In genomic region chr6:31328355-31328960, GRCh38 we compare ENCODE assay signal across 17 cellular contexts. TPM values are rescaled to one million over a fixed set of nuclear protein-coding genes. Genes with fewer than 3 reads are reported as not detected.
DNase-seq lines count a peak whose midpoint lies in the region; FAIRE-seq and TF ChIP-seq lines count a peak whose summit lies in the region.
"Had no signal": no experiment of that assay in that cellular context is flagged by ENCODE, and none has a peak within 500 bp of the region (broad histone marks: within the 10 kb centered on the region; RNA-seq: fewer than 3 reads in every experiment).

No MANE protein-coding gene starts in this region.

- intact Hi-C loops in activated naive CD4-positive, alpha-beta T cell treated with anti-CD3 and anti-CD28 coated beads for 36 hours (cut with micrococcal nuclease), result no loop called here
- intact Hi-C loops in dorsolateral prefrontal cortex (cut with DNase I), result no loop called here

- H3K79me2 ChIP-seq in H1 (ENCODE audit: control insufficient read depth in 1 of 2, insufficient read depth in 2 of 2, low read length in 2 of 2), result no peaks in the 10 kb centered on the region

- peaks cover 19% of the 10 kb centered on the region for H3K9me3 Mint-ChIP-seq in activated naive CD4-positive, alpha-beta T cell treated with anti-CD3 and anti-CD28 coated beads for 36 hours
- H3K9me3 Mint-ChIP-seq in nephron progenitor cell, result peaks cover 48% of the 10 kb centered on the region

- peak overlapping the region; percentile 87 for H3K27ac Mint-ChIP-seq in activated naive CD4-positive, alpha-beta T cell treated with anti-CD3 and anti-CD28 coated beads for 36 hours
- peak overlapping the region; percentile 61 for H3K27ac Mint-ChIP-seq in nephron progenitor cell

- no peak for TF ChIP-seq RAD21 in H1 (IDR thresholded peaks at IDR 0.05 in 1 of 2, conservative IDR thresholded peaks at IDR 0.05 in 1 of 2; ENCODE audit: low read depth in 2 of 2, low read length in 2 of 2)

- no peak overlapping the region for H3K56ac ChIP-seq in H1 (replicated peaks; ENCODE audit: insufficient read length, low read depth, low read length)

- no peaks in the 10 kb centered on the region for H3K27me3 ChIP-seq in H1 (replicated peaks in 1 of 4; ENCODE audit: control insufficient read depth in 3 of 4, extremely low read depth in 1 of 4, insufficient read depth in 3 of 4, low read length in 3 of 4)
- H3K27me3 ChIP-seq in dorsolateral prefrontal cortex, result no peaks in the 10 kb centered on the region
- H3K27me3 ChIP-seq: SJCRH30 had no signal

- H3K18ac ChIP-seq in H1 (ENCODE audit: extremely low read depth, low read length), result no peak overlapping the region

- H4K20me1 ChIP-seq in H1 (replicated peaks in 1 of 2; ENCODE audit: control insufficient read depth in 1 of 2, insufficient read depth in 2 of 2, low read length in 2 of 2), result no peaks in the 10 kb centered on the region

- H4K5ac ChIP-seq in H1 (ENCODE audit: insufficient read length, low read depth, low read length), result no peak overlapping the region

- no peak overlapping the region for H3K4me2 ChIP-seq in H1 (ENCODE audit: insufficient read depth in 1 of 2, low read depth in 2 of 2, low read length in 2 of 2)

- H3K23ac ChIP-seq in H1 (ENCODE audit: insufficient read length), result no peak overlapping the region

- no peak overlapping the region for H2BK120ac ChIP-seq in H1 (replicated peaks; ENCODE audit: low read depth, low read length)

- no peak overlapping the region for H3K27ac ChIP-seq in HEK293 (ENCODE audit: extremely low read depth, low read depth, low read length)
- no peak overlapping the region for H3K27ac ChIP-seq in H1 (ENCODE audit: low read depth, low read length)
- H3K27ac ChIP-seq in dorsolateral prefrontal cortex, result no peak overlapping the region
- H3K27ac ChIP-seq: C4-2B, SJCRH30 had no signal

- H3K4me1 ChIP-seq in HEK293 (ENCODE audit: control insufficient read depth, insufficient read depth, low read length), result no peaks in the 10 kb centered on the region
- no peaks in the 10 kb centered on the region for H3K4me1 ChIP-seq in H1 (replicated peaks in 1 of 4; ENCODE audit: control insufficient read depth in 3 of 4, insufficient read depth in 4 of 4, low read length in 3 of 4)
- H3K4me1 ChIP-seq: SJCRH30 had no signal

- CTCF ChIA-PET in activated naive CD4-positive, alpha-beta T cell treated with anti-CD3 and anti-CD28 coated beads for 36 hours (lab: Charles Lee), result no interaction called here
- CTCF ChIA-PET in HEK293 (lab: Yijun Ruan, JAX), result interaction anchor here (0.9 to 2.0 kb wide), 3 partner anchors 38 to 113 kb away, joined by 3 to 8 read pairs (median 5); no protein-coding TSS in a partner anchor
- CTCF ChIA-PET in H1 (lab: Charles Lee; ENCODE audit: partially characterized antibody), result interaction anchor here (0.6 kb wide), 1 partner anchor 139 kb away, joined by 3 read pairs; no protein-coding TSS in a partner anchor

- POLR2A ChIA-PET in HEK293 (lab: Yijun Ruan, JAX) (no interaction called here), H1 (lab: Charles Lee; ENCODE audit: partially characterized antibody) (no interaction called here)

- peaks cover 14% of the 10 kb centered on the region for H3K4me1 Mint-ChIP-seq in activated naive CD4-positive, alpha-beta T cell treated with anti-CD3 and anti-CD28 coated beads for 36 hours (ENCODE audit: low read depth)
- no peaks in the 10 kb centered on the region for H3K4me1 Mint-ChIP-seq in nephron progenitor cell

- peaks cover 2% of the 10 kb centered on the region for H3K27me3 Mint-ChIP-seq in activated naive CD4-positive, alpha-beta T cell treated with anti-CD3 and anti-CD28 coated beads for 36 hours (ENCODE audit: low read depth)
- H3K27me3 Mint-ChIP-seq in nephron progenitor cell (ENCODE audit: low read depth, poor library complexity), result peaks cover 12% of the 10 kb centered on the region

- H3K4me3 ChIP-seq in HEK293 (ENCODE audit: low read depth, low read length), result no peak overlapping the region
- H3K4me3 ChIP-seq in H1 (ENCODE audit: extremely low read depth in 1 of 4, insufficient read depth in 2 of 4, low read depth in 3 of 4, low read length in 4 of 4), result no peak overlapping the region
- no peak overlapping the region for H3K4me3 ChIP-seq in dorsolateral prefrontal cortex
- H3K4me3 ChIP-seq: SJCRH30 had no signal

- TF ChIP-seq CTCF in HEK293 (tag by site-specific recombination; IDR thresholded peaks at IDR 0.05) (no peak), H1 (IDR thresholded peaks at IDR 0.05; ENCODE audit: control extremely low read depth in 1 of 3, insufficient read depth in 1 of 3, low read depth in 1 of 3, low read length in 3 of 3) (no peak), nephron progenitor cell (IDR thresholded peaks at IDR 0.05) (no peak), dorsolateral prefrontal cortex (IDR thresholded peaks at IDR 0.05 in 54 of 56, conservative IDR thresholded peaks at IDR 0.05 in 2 of 56; ENCODE audit: low read depth in 1 of 56, partially characterized antibody in 56 of 56) (no peak)

- no peak overlapping the region for H3K4me3 Mint-ChIP-seq in activated naive CD4-positive, alpha-beta T cell treated with anti-CD3 and anti-CD28 coated beads for 36 hours
- H3K4me3 Mint-ChIP-seq in nephron progenitor cell, result no peak overlapping the region

- H3K4ac ChIP-seq in H1 (replicated peaks; ENCODE audit: insufficient read length, low read depth, low read length), result no peak overlapping the region

- WGBS in H1 (ENCODE audit: extremely low coverage in 1 of 2, insufficient coverage in 1 of 2, insufficient read length in 1 of 2, insufficient replicate concordance in 2 of 2, low coverage in 1 of 2, low lambda C conversion rate in 2 of 2, missing lambda C conversion rate in 1 of 2), 2 experiments, result 0% methylated on average over 3 of the region's 7 CpGs; no CpG with 5 or more reads in 1 of the 2 experiments

- H2AK5ac ChIP-seq in H1 (ENCODE audit: low read depth, low read length), result no peak overlapping the region

- no peak overlapping the region for H2BK12ac ChIP-seq in H1 (ENCODE audit: low read depth, low read length)

- peaks cover 5% of the 10 kb centered on the region for H3K36me3 Mint-ChIP-seq in activated naive CD4-positive, alpha-beta T cell treated with anti-CD3 and anti-CD28 coated beads for 36 hours (ENCODE audit: low read depth)
- no peaks in the 10 kb centered on the region for H3K36me3 Mint-ChIP-seq in nephron progenitor cell (ENCODE audit: low read depth)

- peak overlapping the region; percentile 24; the same call in 1 of the 2 replicates for H2BK5ac ChIP-seq in H1 (ENCODE audit: low read depth, low read length)

- no peak for FAIRE-seq in H1 (lab: Jason Lieb, UNC)
- FAIRE-seq: A204.1, HTR-8/SVneo, RCC 7860 had no signal

- no peak overlapping the region for H4K8ac ChIP-seq in H1 (ENCODE audit: extremely low read depth, insufficient read depth, low read length)

- H3K9me3 ChIP-seq in HEK293 (ENCODE audit: control insufficient read depth, insufficient read depth, low read depth, low read length) (no peaks in the 10 kb centered on the region), H1 (ENCODE audit: insufficient read depth in 2 of 2, low read depth in 1 of 2, low read length in 1 of 2) (peaks cover 0 to 5% of the 10 kb centered on the region in 2 experiments; a peak in 1 of 4 replicates)
- H3K9me3 ChIP-seq: SJCRH30 had no signal

- no peak overlapping the region for H2BK15ac ChIP-seq in H1 (ENCODE audit: low read length)

- TF ChIP-seq EP300 in H1 (IDR thresholded peaks at IDR 0.05; ENCODE audit: borderline replicate concordance in 1 of 2, low read depth in 2 of 2, low read length in 2 of 2), result no peak

- H3K79me1 ChIP-seq in H1 (ENCODE audit: low read depth, low read length), result no peaks in the 10 kb centered on the region

- no peak overlapping the region for H3K14ac ChIP-seq in H1 (ENCODE audit: insufficient read length)

- H3K36me3 ChIP-seq in HEK293 (ENCODE audit: control insufficient read depth in 2 of 2, insufficient read depth in 1 of 2, low read length in 2 of 2) (no peaks in the 10 kb centered on the region), H1 (ENCODE audit: control insufficient read depth in 2 of 4, insufficient read depth in 4 of 4, low read length in 3 of 4) (no peaks in the 10 kb centered on the region; a peak in 1 of 8 replicates)
- H3K36me3 ChIP-seq: SJCRH30 had no signal

- no peak for TF ChIP-seq POLR2A in H1 (IDR thresholded peaks at IDR 0.05; ENCODE audit: control extremely low read depth in 1 of 2, low read depth in 2 of 2, low read length in 2 of 2)

- H3K9ac ChIP-seq in H1 (replicated peaks in 1 of 4; ENCODE audit: extremely low read depth in 1 of 4, low read depth in 3 of 4, low read length in 3 of 4), result no peak overlapping the region

- DNase-seq in activated naive CD4-positive, alpha-beta T cell treated with anti-CD3 and anti-CD28 coated beads for 36 hours, result no peak
- no peak for DNase-seq in activated naive CD4-positive, alpha-beta T cell treated with anti-CD3 and anti-CD28 coated beads, Interleukin-2, amount 50 U/mL, for 16 hours
- DNase-seq in H1 (ENCODE audit: low read depth in 1 of 2, low spot score in 2 of 2) (no peak), nephron progenitor cell (no peak), T-helper 2 cell (no peak), dorsolateral prefrontal cortex (no peak)
- DNase-seq: KG1, NCI-H1694 treated with DMSO at 0.1 percent for 48 hours, NCI-H446, NCI-H526, OCI-M1, SJCRH30 had no signal

- no peak overlapping the region for H4K91ac ChIP-seq in H1 (replicated peaks; ENCODE audit: insufficient read length, low read length)

- no peak overlapping the region for H2AFZ ChIP-seq in H1 (ENCODE audit: low read length)

- no peak overlapping the region for H2BK20ac ChIP-seq in H1 (ENCODE audit: low read length)

- H3K23me2 ChIP-seq in H1 (ENCODE audit: low read depth, low read length), result no peaks in the 10 kb centered on the region

RNA-seq across cellular contexts. Expression of gene HLA-B, which starts 28.5 kb away (rescaled TPM):
- 1,000 to 10,000 TPM; 3,225 to 3,295 TPM for total RNA-seq in activated naive CD4-positive, alpha-beta T cell treated with anti-CD3 and anti-CD28 coated beads for 36 hours
- 129 and 154 TPM in 2 replicates for total RNA-seq in H1 (2021; fragmentation: NEBNext Ultra II Directional; extraction: Animal tissue kit (Norgen Biotek cat#: 25700))
- polyA plus RNA-seq in H1 (2011; rRNA removed), result 231 and 233 TPM in 2 replicates
- polyA plus RNA-seq in H1 (2011; cell fraction: cytosol; rRNA removed), result 264 TPM
- 473 TPM for polyA plus RNA-seq in H1 (2011; cell fraction: nucleus; rRNA removed)
- 191 to 332 TPM (median 243 TPM) in 4 replicates for polyA plus RNA-seq in H1 (2012, experiment 1 of 2)
- 170 TPM for polyA plus RNA-seq in H1 (2012, experiment 2 of 2)
- polyA plus RNA-seq in H1 (2013, experiment 1 of 2), result 144 TPM
- polyA plus RNA-seq in H1 (2013, experiment 2 of 2), result 158 TPM
- 183 and 191 TPM in 2 replicates for polyA minus RNA-seq in H1 (2011; rRNA and poly(A)+ RNA removed)
- 145 TPM for polyA minus RNA-seq in H1 (2011; cell fraction: cytosol; rRNA and poly(A)+ RNA removed)
- polyA minus RNA-seq in H1 (2011; cell fraction: nucleus; rRNA and poly(A)+ RNA removed), result 91.7 TPM
- 100 to 1,000 TPM in 119 of 120 experiments, 10 to 100 TPM in 1; 80.7 to 736 (median 221) TPM for total RNA-seq in dorsolateral prefrontal cortex
- total RNA-seq: SJCRH30 had no signal

RNA-seq across cellular contexts. Expression of gene HLA-C, which starts 56.6 kb away (rescaled TPM):
- total RNA-seq in activated naive CD4-positive, alpha-beta T cell treated with anti-CD3 and anti-CD28 coated beads for 36 hours, result 1,000 to 10,000 TPM; 1,018 to 1,049 TPM
- total RNA-seq in H1 (2021; fragmentation: NEBNext Ultra II Directional; extraction: Animal tissue kit (Norgen Biotek cat#: 25700)), result 245 and 251 TPM in 2 replicates
- polyA plus RNA-seq in H1 (2011; rRNA removed), result 360 and 430 TPM in 2 replicates
- 419 TPM for polyA plus RNA-seq in H1 (2011; cell fraction: cytosol; rRNA removed)
- 599 TPM for polyA plus RNA-seq in H1 (2011; cell fraction: nucleus; rRNA removed)
- polyA plus RNA-seq in H1 (2012, experiment 1 of 2), result 318 to 360 TPM (median 338 TPM) in 4 replicates
- 375 TPM for polyA plus RNA-seq in H1 (2012, experiment 2 of 2)
- 444 TPM for polyA plus RNA-seq in H1 (2013, experiment 1 of 2)
- 469 TPM for polyA plus RNA-seq in H1 (2013, experiment 2 of 2)
- 116 and 123 TPM in 2 replicates for polyA minus RNA-seq in H1 (2011; rRNA and poly(A)+ RNA removed)
- polyA minus RNA-seq in H1 (2011; cell fraction: cytosol; rRNA and poly(A)+ RNA removed), result 163 TPM
- polyA minus RNA-seq in H1 (2011; cell fraction: nucleus; rRNA and poly(A)+ RNA removed), result 122 TPM
- total RNA-seq in dorsolateral prefrontal cortex, result 100 to 1,000 TPM in 87 of 120 experiments, 10 to 100 TPM in 33; 53.8 to 354 (median 124) TPM

Comparison
In these comparisons a context has a peak if more than half of its experiments do, and no peak if none do; other contexts are left out.
1. RNA of gene HLA-B, which starts 28.5 kb away (total RNA-seq): 3,225 to 3,295 TPM in activated naive CD4-positive, alpha-beta T cell treated with anti-CD3 and anti-CD28 coated beads for 36 hours; 80.7 to 736 TPM in dorsolateral prefrontal cortex and 129 to 154 TPM in H1; every median in the first group is over 4 times any median in the second.